In the genomic region with DNA sequence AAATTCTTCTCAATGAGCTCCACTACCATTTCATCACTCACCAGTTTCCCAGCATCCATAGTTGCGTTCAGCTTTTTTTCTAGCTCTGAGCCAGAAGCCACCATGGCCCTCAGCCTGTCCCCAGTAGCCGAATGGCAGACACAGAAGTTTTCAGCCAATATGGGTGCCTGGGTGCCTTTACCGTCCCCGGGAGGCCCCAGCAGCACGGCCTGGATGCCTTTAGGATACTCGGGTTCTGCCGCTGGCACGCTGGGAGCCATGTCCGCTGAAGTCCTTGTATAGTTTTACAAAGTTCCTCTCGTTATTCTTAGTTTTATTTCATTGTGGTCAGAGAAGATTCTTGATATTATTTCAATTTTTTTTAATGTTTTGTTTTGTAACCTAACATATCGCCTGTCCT, we compare ENCODE assay signal across 8 cellular contexts.
"Had no signal": no experiment of that assay in that cellular context is flagged by ENCODE, and none has a peak within 500 bp of the region (broad histone marks: within the 10 kb centered on the region; RNA-seq: fewer than 3 reads in every experiment).

No MANE protein-coding gene starts in this region.

- H3K4me3 ChIP-seq: GM12878 had no signal

- FAIRE-seq: G401.6, GM12878, GM12891, GM12892, GM18507, GM19239 had no signal

- ATAC-seq: GM12878 had no signal

- DNase-seq: GDM1, GF-D8 had no signal
